Comparison of ENCODE assay signal across 17 cellular contexts in the genomic region with DNA sequence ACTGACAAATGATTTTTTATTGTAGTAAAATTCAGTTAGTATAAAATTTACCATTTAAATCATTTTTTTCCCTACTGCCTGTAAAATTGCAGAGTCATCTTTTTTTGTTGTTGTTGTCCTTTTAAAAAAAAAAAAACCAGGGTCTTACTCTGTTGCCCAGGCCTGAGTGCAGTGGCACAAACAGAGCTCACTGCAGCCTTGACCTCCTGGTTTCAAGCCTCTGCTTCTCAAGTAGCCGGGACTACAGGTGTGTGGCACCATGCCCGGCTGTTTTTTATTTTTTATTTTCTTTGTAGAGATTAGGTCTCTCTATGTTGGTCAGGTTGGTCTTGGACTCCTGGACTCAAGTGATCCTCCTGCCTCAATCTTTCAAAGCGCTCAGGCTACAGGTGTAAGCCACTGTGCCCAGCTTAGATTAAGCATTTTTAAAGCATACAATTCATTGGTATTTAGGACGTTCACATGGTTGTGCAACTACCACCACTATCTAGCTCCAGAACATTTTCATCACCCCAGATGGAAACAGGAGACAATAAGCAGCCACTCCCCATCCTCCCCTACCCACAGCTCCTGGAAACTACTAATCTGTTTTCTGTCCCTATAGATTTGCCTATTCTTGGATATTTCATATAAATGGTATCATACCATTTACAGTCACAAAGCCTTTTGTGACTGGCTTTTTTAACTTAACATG. TPM values are rescaled to one million over a fixed set of nuclear protein-coding genes. Genes with fewer than 3 reads are reported as not detected.
A peak's percentile ranks its signal among the peaks of the same experiment; 100 is the strongest.
DNase-seq lines count a peak whose midpoint lies in the region; ATAC-seq and TF ChIP-seq lines count a peak whose summit lies in the region.
"Had no signal": no experiment of that assay in that cellular context is flagged by ENCODE, and none has a peak within 500 bp of the region (broad histone marks: within the 10 kb centered on the region; RNA-seq: fewer than 3 reads in every experiment).

No MANE protein-coding gene starts in this region.

- POLR2A ChIA-PET in IMR-90 (lab: Charles Lee; ENCODE audit: unreplicated experiment), result no interaction called here
- POLR2A ChIA-PET in CD8-positive, alpha-beta memory T cell (lab: Charles Lee), result no interaction called here

- no peak; the same call in 1 of the 2 replicates for ATAC-seq in IMR-90 (ENCODE audit: low read depth)
- ATAC-seq in sciatic nerve, result peak; percentile 53
- ATAC-seq in GM21360 (IDR thresholded peaks at IDR 0.05; ENCODE audit: unreplicated experiment), result no peak
- no peak for ATAC-seq in HG02642 (IDR thresholded peaks at IDR 0.05; ENCODE audit: poor library complexity, unreplicated experiment)
- ATAC-seq: activated CD8-positive, alpha-beta T cell treated with anti-CD3 and anti-CD28 coated beads, Interleukin-2, amount 10 ng/mL, durations not matched to agents 7 days and 5 days; esophagus mucosa had no signal

- peak overlapping the region; percentile 79 for H4K91ac ChIP-seq in IMR-90 (ENCODE audit: insufficient read depth, low read depth, low read length)

- 0 out of 4 replicates have a peak, but pooled peaks cover 0 to 4% of the 10 kb centered on the region in 2 experiments for H3K79me1 ChIP-seq in IMR-90 (ENCODE audit: low read depth in 1 of 2, low read length in 2 of 2)

- peaks cover 0 to 1% of the 10 kb centered on the region in 2 donors for H3K27me3 Mint-ChIP-seq in CD8-positive, alpha-beta memory T cell
- H3K27me3 Mint-ChIP-seq: B cell; dendritic cell treated with granulocyte-macrophage colony-stimulating factor and Interleukin-4, amounts not matched to agents 40 ng/mL and 50 ng/mL, for 4 days; naive B cell had no signal

- no TSS peak for BruUV-seq in IMR-90 (replicated peaks; lab: Mats Ljungman, UMichigan)

- peak overlapping the region; percentile 51 to 61 for H4K8ac ChIP-seq in IMR-90 (ENCODE audit: low read depth in 2 of 2, low read length in 2 of 2)

- no peak overlapping the region for H3K56ac ChIP-seq in IMR-90 (ENCODE audit: extremely low read depth, insufficient read depth, low read length)

- CTCF ChIA-PET in IMR-90 (lab: Yijun Ruan, JAX), result interaction anchor here (0.5 kb wide), 1 partner anchor 222 kb away, joined by 3 read pairs; no protein-coding TSS in a partner anchor
- CTCF ChIA-PET in CD8-positive, alpha-beta memory T cell (lab: Charles Lee), result no interaction called here

- H2AK9ac ChIP-seq in IMR-90 (replicated peaks; ENCODE audit: low read depth, low read length, poor library complexity), result no peak overlapping the region

- no peak overlapping the region for H3K9ac ChIP-seq in IMR-90 (ENCODE audit: low read depth, low read length)

- TF ChIP-seq CTCF in IMR-90 (conservative IDR thresholded peaks at IDR 0.05; ENCODE audit: low read depth, low read length) (no peak), adrenal gland (IDR thresholded peaks at IDR 0.05) (no peak), foreskin fibroblast (IDR thresholded peaks at IDR 0.05; ENCODE audit: low read depth, low read length) (no peak), tibial nerve (IDR thresholded peaks at IDR 0.05) (no peak)

- H2BK5ac ChIP-seq in IMR-90 (ENCODE audit: low read depth, low read length, poor library complexity, severe bottlenecking), result peak overlapping the region; percentile 89

- in situ Hi-C loops in IMR-90 (cut with MboI; ENCODE audit: low sequenced_read_pairs), result no loop called here

- peaks cover 0 to 1% (median 0%) of the 10 kb centered on the region in 5 donors for H3K9me3 Mint-ChIP-seq in CD8-positive, alpha-beta memory T cell
- H3K9me3 Mint-ChIP-seq: naive B cell had no signal

- TF ChIP-seq RAD21 in IMR-90 (IDR thresholded peaks at IDR 0.05; ENCODE audit: low read length), result no peak

- no peaks in the 10 kb centered on the region for H3K27me3 ChIP-seq in IMR-90 (ENCODE audit: control insufficient read depth, insufficient read depth, low read length)
- no peaks in the 10 kb centered on the region for H3K27me3 ChIP-seq in adrenal gland
- H3K27me3 ChIP-seq in tibial nerve, result no peaks in the 10 kb centered on the region
- no peaks in the 10 kb centered on the region for H3K27me3 ChIP-seq in CD8-positive, alpha-beta memory T cell (ENCODE audit: insufficient read depth, low read length, poor library complexity, severe bottlenecking)

- peak overlapping the region; percentile 90 for H2BK120ac ChIP-seq in IMR-90 (ENCODE audit: low read depth, low read length)

- H3K18ac ChIP-seq in IMR-90 (ENCODE audit: low read depth, low read length), result peak overlapping the region; percentile 74; the same call in 1 of the 2 replicates

- no peak overlapping the region for H3K27ac Mint-ChIP-seq in CD8-positive, alpha-beta memory T cell
- H3K27ac Mint-ChIP-seq: activated CD8-positive, alpha-beta T cell treated with anti-CD3 and anti-CD28 coated beads, Interleukin-2, amount 10 ng/mL, durations not matched to agents 7 days and 5 days; B cell; dendritic cell treated with granulocyte-macrophage colony-stimulating factor and Interleukin-4, amounts not matched to agents 40 ng/mL and 50 ng/mL, for 4 days; naive B cell had no signal

- H3K23ac ChIP-seq in IMR-90 (ENCODE audit: low read depth, low read length), result peak overlapping the region; percentile 30; the same call in 1 of the 2 replicates

- H4K5ac ChIP-seq in IMR-90 (ENCODE audit: low read depth, low read length), result peak overlapping the region; percentile 77

- no peak for TF ChIP-seq EP300 in tibial nerve (IDR thresholded peaks at IDR 0.05)

- peaks cover 2 to 16% (median 3%) of the 10 kb centered on the region in 3 donors for H3K36me3 Mint-ChIP-seq in CD8-positive, alpha-beta memory T cell

- no peaks in the 10 kb centered on the region for H3K9me3 ChIP-seq in IMR-90 (ENCODE audit: control insufficient read depth, insufficient read depth, low read length)
- H3K9me3 ChIP-seq in adrenal gland (replicated peaks in 1 of 3), result no peaks in the 10 kb centered on the region
- H3K9me3 ChIP-seq in tibial nerve, result no peaks in the 10 kb centered on the region
- no peaks in the 10 kb centered on the region for H3K9me3 ChIP-seq in CD8-positive, alpha-beta memory T cell (ENCODE audit: low read length)

- H2AFZ ChIP-seq in IMR-90 (replicated peaks; ENCODE audit: low read length, poor library complexity), result no peak overlapping the region

- H3K4ac ChIP-seq in IMR-90 (ENCODE audit: low read depth, low read length), result peak overlapping the region; percentile 49

- peak overlapping the region; percentile 89 for H2BK20ac ChIP-seq in IMR-90 (ENCODE audit: low read depth, low read length)

- peaks cover 23% of the 10 kb centered on the region for H3K4me1 ChIP-seq in IMR-90 (ENCODE audit: control insufficient read depth, insufficient read depth, low read length)
- peaks cover 7 to 10% of the 10 kb centered on the region in 2 donors for H3K4me1 ChIP-seq in adrenal gland (replicated peaks in 1 of 2)
- peaks cover 0 to 10% (median 0%) of the 10 kb centered on the region in 4 donors for H3K4me1 ChIP-seq in tibial nerve
- no peaks in the 10 kb centered on the region for H3K4me1 ChIP-seq in CD8-positive, alpha-beta memory T cell (ENCODE audit: insufficient read depth, low read length)

- no peaks in the 10 kb centered on the region for H4K20me1 ChIP-seq in IMR-90 (ENCODE audit: insufficient read depth, low read length)

- H2BK15ac ChIP-seq in IMR-90 (ENCODE audit: low read depth, low read length), result peak overlapping the region; percentile 66; the same call in 2 of the 3 replicates

- H3K4me3 ChIP-seq in IMR-90 (ENCODE audit: insufficient read depth, low read depth, low read length), result no peak overlapping the region
- no peak overlapping the region for H3K4me3 ChIP-seq in adrenal gland
- H3K4me3 ChIP-seq in foreskin fibroblast (ENCODE audit: low read depth in 1 of 2, low read length in 2 of 2), result no peak overlapping the region
- H3K4me3 ChIP-seq in tibial nerve, result no peak overlapping the region
- H3K4me3 ChIP-seq in CD8-positive, alpha-beta memory T cell (ENCODE audit: low read length), result no peak overlapping the region
- H3K4me3 ChIP-seq: SK-N-MC had no signal

- peak overlapping the region; percentile 7; the same call in 1 of the 2 replicates for H3K27ac ChIP-seq in IMR-90 (ENCODE audit: insufficient read depth, low read length)
- no peak overlapping the region for H3K27ac ChIP-seq in adrenal gland
- H3K27ac ChIP-seq in tibial nerve, result peak overlapping the region in 1 of 4 donors; percentile 14
- no peak overlapping the region for H3K27ac ChIP-seq in CD8-positive, alpha-beta memory T cell (ENCODE audit: low read depth, low read length)
- H3K27ac ChIP-seq: SK-N-MC had no signal

- intact Hi-C loops in IMR-90 (cut with micrococcal nuclease), result no loop called here
- intact Hi-C loops in adrenal gland (cut with DNase I), result no loop called here
- intact Hi-C loops in sciatic nerve (cut with DNase I), result no loop called here

- no CpG with 5 or more reads among the region's 4 CpGs for WGBS in IMR-90 (ENCODE audit: extremely low coverage in 2 of 2, insufficient read length in 1 of 2), 2 experiments
- WGBS in adrenal gland, 4 donors, result 49 to 58% (median 55%) methylated on average over 4 of the region's 4 CpGs
- WGBS in tibial nerve, 2 donors, result 90 to 92% methylated on average over 4 of the region's 4 CpGs

- no peak overlapping the region for H3K4me3 Mint-ChIP-seq in CD8-positive, alpha-beta memory T cell
- H3K4me3 Mint-ChIP-seq: activated CD8-positive, alpha-beta T cell treated with anti-CD3 and anti-CD28 coated beads, Interleukin-2, amount 10 ng/mL, durations not matched to agents 7 days and 5 days; B cell; dendritic cell treated with granulocyte-macrophage colony-stimulating factor and Interleukin-4, amounts not matched to agents 40 ng/mL and 50 ng/mL, for 4 days; naive B cell had no signal

- H3K9me1 ChIP-seq in IMR-90 (ENCODE audit: insufficient read depth, low read length), result peaks cover 12% of the 10 kb centered on the region

- TF ChIP-seq POLR2A in IMR-90 (IDR thresholded peaks at IDR 0.05; ENCODE audit: low read depth, low read length), result no peak
- TF ChIP-seq POLR2A in adrenal gland (IDR thresholded peaks at IDR 0.05), result no peak
- no peak for TF ChIP-seq POLR2A in tibial nerve (IDR thresholded peaks at IDR 0.05)

- H3K36me3 ChIP-seq in IMR-90 (ENCODE audit: control insufficient read depth, insufficient read depth, low read length), result no peaks in the 10 kb centered on the region
- H3K36me3 ChIP-seq in adrenal gland (replicated peaks in 1 of 2), result no peaks in the 10 kb centered on the region
- no peaks in the 10 kb centered on the region for H3K36me3 ChIP-seq in tibial nerve
- H3K36me3 ChIP-seq in CD8-positive, alpha-beta memory T cell (ENCODE audit: insufficient read depth, low read length), result no peaks in the 10 kb centered on the region

- H2AK5ac ChIP-seq in IMR-90 (ENCODE audit: low read depth, low read length), result peak overlapping the region; percentile 78

- dilution Hi-C loops in IMR-90 (cut with HindIII; ENCODE audit: low sequenced_read_pairs, unreplicated experiment), result no loop called here

- H3K14ac ChIP-seq in IMR-90 (replicated peaks; ENCODE audit: low read depth, low read length), result peak overlapping the region; percentile 46; the same call in 1 of the 2 replicates

- DNase-seq in IMR-90 (peak; percentile 57), adrenal gland (peak in 5 of 7 donors; percentile 13 to 28 (median 19)), foreskin fibroblast (peak; percentile 57 to 73), sciatic nerve (ENCODE audit: low spot score) (no peak), tibial nerve (ENCODE audit: low spot score in 2 of 2) (no peak)
- DNase-seq in CD8-positive, alpha-beta memory T cell, result no peak
- DNase-seq: activated CD8-positive, alpha-beta T cell treated with anti-CD3 and anti-CD28 coated beads, Interleukin-2, amount 10 ng/mL, durations not matched to agents 7 days and 5 days; left ventricle myocardium superior; naive B cell; NCI-H187 treated with DMSO at 0.1 percent for 48 hours; NCI-H526 treated with DMSO at 0.1 percent for 48 hours had no signal

- H3K4me2 ChIP-seq in IMR-90 (ENCODE audit: low read depth, low read length), result no peak overlapping the region

- no peaks in the 10 kb centered on the region for H3K4me1 Mint-ChIP-seq in CD8-positive, alpha-beta memory T cell
- H3K4me1 Mint-ChIP-seq: B cell, naive B cell had no signal

RNA-seq across cellular contexts. Expression of a gene that starts 59.7 kb away (rescaled TPM):
- 13.4 and 24.4 TPM in 2 replicates for total RNA-seq in IMR-90 (2012; rRNA removed)
- polyA plus RNA-seq in IMR-90 (2012; rRNA removed), result 21.9 and 40.7 TPM in 2 replicates
- polyA plus RNA-seq in IMR-90 (2012; cell fraction: cytosol; rRNA removed), result 8.0 and 8.9 TPM in 2 replicates
- polyA plus RNA-seq in IMR-90 (2012; cell fraction: nucleus; rRNA removed; ENCODE audit: low replicate concordance), result 2.2 and 19.3 TPM in 2 replicates
- total RNA-seq in adrenal gland, result 10 to 100 TPM; 23.5 to 97.8 (median 54.2) TPM
- 100 to 1,000 TPM in 1 of 3 donors, 10 to 100 TPM in 2; 22.9 to 152 (median 25.7) TPM for polyA plus RNA-seq in adrenal gland
- 53.9 TPM for total RNA-seq in sciatic nerve
- 10 to 100 TPM; 21.8 to 45.9 (median 29.0) TPM for total RNA-seq in tibial nerve
- 10 to 100 TPM; 36.9 to 40.5 TPM for total RNA-seq in CD8-positive, alpha-beta memory T cell
- polyA plus RNA-seq in CD8-positive, alpha-beta memory T cell, result 23.6 TPM

Comparison
In these comparisons a context has a peak if more than half of its experiments do, and no peak if none do; other contexts are left out.
1. DNase-seq: peak in IMR-90 (single experiment), adrenal gland (5 of 7) and foreskin fibroblast (2 of 2); none in sciatic nerve (single experiment), tibial nerve (0 of 2) and CD8-positive, alpha-beta memory T cell (0 of 5).